ENCODE assay signal across 8 cellular contexts in genomic region chr12:106357549-106358409, GRCh38. TPM values are rescaled to one million over a fixed set of nuclear protein-coding genes. Genes with fewer than 3 reads are reported as not detected.
DNase-seq lines count a peak whose midpoint lies in the region; ATAC-seq and TF ChIP-seq lines count a peak whose summit lies in the region.

POLR3B (plus strand) TSS chr12:106357748; CDS start chr12:106357880, 132 bp downstream.

- in situ Hi-C loops in IMR-90 (cut with MboI; ENCODE audit: low sequenced_read_pairs) = loop anchor here (25.0 kb wide), 1 partner anchor 945 kb away; no protein-coding TSS in a partner anchor

- no peaks in the 10 kb centered on the region for H4K20me1 ChIP-seq in IMR-90 (ENCODE audit: insufficient read depth, low read length)
- no peaks in the 10 kb centered on the region for H4K20me1 ChIP-seq in OCI-LY7 (ENCODE audit: insufficient read depth, low read length)

- POLR2A ChIA-PET in IMR-90 (lab: Charles Lee; ENCODE audit: unreplicated experiment) (interaction anchor here (0.6 to 1.4 kb wide), 4 partner anchors 11 to 185 kb away, joined by 3 read pairs; no protein-coding TSS in a partner anchor), OCI-LY7 (lab: Charles Lee) (interaction anchor here (0.6 to 2.1 kb wide), 25 partner anchors 10 to 796 kb away, joined by 3 to 11 read pairs (median 3); partner anchors contain the start of gene TMEM263)

- H4K91ac ChIP-seq in IMR-90 (ENCODE audit: insufficient read depth, low read depth, low read length) = peak within 1 kb of the TSS; percentile 92

- H2BK15ac ChIP-seq in IMR-90 (ENCODE audit: low read depth, low read length) = peak within 1 kb of the TSS; percentile 83; the same call in 2 of the 3 replicates

- peak within 1 kb of the TSS; percentile 85 for H3K9ac ChIP-seq in IMR-90 (ENCODE audit: low read depth, low read length)

- WGBS in IMR-90 (ENCODE audit: extremely low coverage in 2 of 2, insufficient read length in 1 of 2), 2 experiments = 1% methylated on average over 39 of the region's 63 CpGs; no CpG with 5 or more reads in 1 of the 2 experiments

- H3K4me1 ChIP-seq in IMR-90 (ENCODE audit: control insufficient read depth, insufficient read depth, low read length) (peaks cover 3% of the 10 kb centered on the region; the same call in 1 of the 2 replicates), OCI-LY7 (ENCODE audit: insufficient read depth, low read length, poor library complexity, severe bottlenecking) (peaks cover 12% of the 10 kb centered on the region)

- peak within 1 kb of the TSS; percentile 87 for H3K23ac ChIP-seq in IMR-90 (ENCODE audit: low read depth, low read length)

- H3K9me2 ChIP-seq in OCI-LY7 (ENCODE audit: insufficient read depth, low read length) = no peaks in the 10 kb centered on the region

- H3K36me3 ChIP-seq in IMR-90 (ENCODE audit: control insufficient read depth, insufficient read depth, low read length) = no peaks in the 10 kb centered on the region
- H3K36me3 ChIP-seq in OCI-LY7 (ENCODE audit: insufficient read depth, low read length) = peaks cover 9% of the 10 kb centered on the region; the same call in 1 of the 2 replicates

- BruUV-seq in IMR-90 (replicated peaks; lab: Mats Ljungman, UMichigan) = no TSS peak
- no TSS peak for BruUV-seq in OCI-LY7 (replicated peaks; lab: Mats Ljungman, UMichigan)

- H3K4ac ChIP-seq in IMR-90 (ENCODE audit: low read depth, low read length) = peak within 1 kb of the TSS; percentile 95

- peak within 1 kb of the TSS; percentile 66 to 98 for H4K8ac ChIP-seq in IMR-90 (ENCODE audit: low read depth in 2 of 2, low read length in 2 of 2)

- TF ChIP-seq CTCF in IMR-90 (conservative IDR thresholded peaks at IDR 0.05; ENCODE audit: low read depth, low read length) = peak; percentile 94
- TF ChIP-seq CTCF in OCI-LY7 (conservative IDR thresholded peaks at IDR 0.05; ENCODE audit: low read length) = peak; percentile 89

- H3K9me3 ChIP-seq in IMR-90 (ENCODE audit: control insufficient read depth, insufficient read depth, low read length) = no peaks in the 10 kb centered on the region
- H3K9me3 ChIP-seq in OCI-LY7 (ENCODE audit: low read length) = no peaks in the 10 kb centered on the region

- ATAC-seq in GM21528 (IDR thresholded peaks at IDR 0.05; ENCODE audit: low FRiP score, unreplicated experiment) (peak; percentile 93), IMR-90 (ENCODE audit: low read depth) (peak; percentile 90)

- peak within 1 kb of the TSS; percentile 93 for H3K14ac ChIP-seq in IMR-90 (replicated peaks; ENCODE audit: low read depth, low read length)

- H3K4me2 ChIP-seq in IMR-90 (ENCODE audit: low read depth, low read length) (peak within 1 kb of the TSS; percentile 87), OCI-LY7 (ENCODE audit: low read length) (peak within 1 kb of the TSS; percentile 69)

- peak within 1 kb of the TSS; percentile 85 for H3K18ac ChIP-seq in IMR-90 (ENCODE audit: low read depth, low read length)

- CTCF ChIA-PET in IMR-90 (lab: Yijun Ruan, JAX) = interaction anchor here (0.6 to 2.4 kb wide), 14 partner anchors 10 to 562 kb away, joined by 3 to 12 read pairs (median 3); no protein-coding TSS in a partner anchor
- CTCF ChIA-PET in OCI-LY7 (lab: Charles Lee; ENCODE audit: unreplicated experiment) = interaction anchor here (0.5 to 1.1 kb wide), 5 partner anchors 56 to 598 kb away, joined by 3 to 5 read pairs (median 3); partner anchors contain the start of gene TMEM263

- peak within 1 kb of the TSS; percentile 83 for H2BK120ac ChIP-seq in IMR-90 (ENCODE audit: low read depth, low read length)

- peak; percentile 73 for TF ChIP-seq RAD21 in IMR-90 (IDR thresholded peaks at IDR 0.05; ENCODE audit: low read length)

- H3K79me2 ChIP-seq in OCI-LY7 (ENCODE audit: insufficient read depth, low read depth, low read length) = peaks cover 30% of the 10 kb centered on the region

- intact Hi-C loops in IMR-90 (cut with micrococcal nuclease) = loop anchor here (1.0 to 10.0 kb wide), 7 partner anchors 109 to 933 kb away; partner anchors contain the start of genes CKAP4 and RIC8B
- intact Hi-C loops in OCI-LY7 (cut with micrococcal nuclease; ENCODE audit: unreplicated experiment) = loop anchor here (2.0 to 10.0 kb wide), 5 partner anchors 55 to 597 kb away; partner anchors contain the start of genes CKAP4, TCP11L2 and TMEM263

- DNase-seq in DMS153 (lab: John Stamatoyannopoulos, UW) (peak; percentile 88), IMR-90 (peak; percentile 96), OCI-LY7 (ENCODE audit: low spot score) (peak; percentile 97), activated T-cell treated with anti-CD3 and anti-CD28 coated beads for 48 hours (ENCODE audit: low read depth) (peak; percentile 92), epithelial cell of prostate (ENCODE audit: low read depth, low spot score) (peak; percentile 83), mucosa of gallbladder (ENCODE audit: low spot score) (peak; percentile 96)
- DNase-seq in stimulated activated CD8-positive, alpha-beta memory T cell treated with anti-CD3 and anti-CD28 coated beads, Interleukin-4, amount 100 ng/mL, for 4 hours (ENCODE audit: low read depth in 2 of 2, low spot score in 1 of 2) = peak; percentile 90 to 91

- H3K27ac ChIP-seq in IMR-90 (ENCODE audit: insufficient read depth, low read length) (peak within 1 kb of the TSS; percentile 91), OCI-LY7 (ENCODE audit: low read depth, low read length, poor library complexity, severe bottlenecking) (peak within 1 kb of the TSS; percentile 62), epithelial cell of prostate (peak within 1 kb of the TSS; percentile 78)

- peaks cover 21 to 37% of the 10 kb centered on the region in 2 experiments for H3K79me1 ChIP-seq in IMR-90 (ENCODE audit: low read depth in 1 of 2, low read length in 2 of 2)

- H3K9me1 ChIP-seq in IMR-90 (ENCODE audit: insufficient read depth, low read length) = peaks cover 4% of the 10 kb centered on the region; the same call in 1 of the 2 replicates

- peak; percentile 59 for TF ChIP-seq POLR2A in IMR-90 (IDR thresholded peaks at IDR 0.05; ENCODE audit: low read depth, low read length)

- H2AFZ ChIP-seq in IMR-90 (replicated peaks; ENCODE audit: low read length, poor library complexity) = peak within 1 kb of the TSS; percentile 100
- peak within 1 kb of the TSS; percentile 70; the same call in 1 of the 2 replicates for H2AFZ ChIP-seq in OCI-LY7 (ENCODE audit: low read length)

- peak within 1 kb of the TSS; percentile 84 for H3K56ac ChIP-seq in IMR-90 (ENCODE audit: extremely low read depth, insufficient read depth, low read length)

- dilution Hi-C loops in IMR-90 (cut with HindIII; ENCODE audit: low sequenced_read_pairs, unreplicated experiment) = no loop called here

- H2BK20ac ChIP-seq in IMR-90 (ENCODE audit: low read depth, low read length) = peak within 1 kb of the TSS; percentile 40; the same call in 1 of the 2 replicates

- H2AK9ac ChIP-seq in IMR-90 (replicated peaks; ENCODE audit: low read depth, low read length, poor library complexity) = peak within 1 kb of the TSS; percentile 99

- H2BK5ac ChIP-seq in IMR-90 (ENCODE audit: low read depth, low read length, poor library complexity, severe bottlenecking) = peak within 1 kb of the TSS; percentile 97

- peak within 1 kb of the TSS; percentile 71 for H3K4me3 ChIP-seq in IMR-90 (ENCODE audit: insufficient read depth, low read depth, low read length)
- peak within 1 kb of the TSS; percentile 80 for H3K4me3 ChIP-seq in OCI-LY7 (ENCODE audit: low read depth, low read length, poor library complexity, severe bottlenecking)

- H3K27me3 ChIP-seq in IMR-90 (ENCODE audit: control insufficient read depth, insufficient read depth, low read length) = no peaks in the 10 kb centered on the region

- H4K5ac ChIP-seq in IMR-90 (ENCODE audit: low read depth, low read length) = peak within 1 kb of the TSS; percentile 92

- peak within 1 kb of the TSS; percentile 66 for H2AK5ac ChIP-seq in IMR-90 (ENCODE audit: low read depth, low read length)

TF ChIP-seq in IMR-90, 13 proteins besides CTCF, POLR2A, EP300 and RAD21 (continues in another document):
- TF ChIP-seq RCOR1 (IDR thresholded peaks at IDR 0.05; ENCODE audit: insufficient replicate concordance, low read length) (no peak), SMC3 (IDR thresholded peaks at IDR 0.05; ENCODE audit: low read depth, low read length) (peak; percentile 78), RFX5 (IDR thresholded peaks at IDR 0.05; ENCODE audit: low read depth, low read length) (0 out of 2 replicates have a peak, but pooled peaks have one; percentile 6), NFE2L2 (IDR thresholded peaks at IDR 0.05; ENCODE audit: low read depth, low read length) (no peak), FOS (IDR thresholded peaks at IDR 0.05; ENCODE audit: low read depth, low read length) (0 out of 2 replicates have a peak, but pooled peaks have one; percentile 3), BHLHE40 (IDR thresholded peaks at IDR 0.05; ENCODE audit: low read depth, low read length) (no peak; the same call in 1 of the 2 replicates), MAFK (IDR thresholded peaks at IDR 0.05; ENCODE audit: low read depth, low read length) (no peak), CHD1 (IDR thresholded peaks at IDR 0.05; ENCODE audit: low read depth, low read length) (no peak), USF2 (IDR thresholded peaks at IDR 0.05; ENCODE audit: low read depth, low read length) (no peak), MAZ (IDR thresholded peaks at IDR 0.05; ENCODE audit: borderline replicate concordance, low read depth, low read length) (peak; percentile 76; the same call in 1 of the 2 replicates)
- TF ChIP-seq, protein P1, sequence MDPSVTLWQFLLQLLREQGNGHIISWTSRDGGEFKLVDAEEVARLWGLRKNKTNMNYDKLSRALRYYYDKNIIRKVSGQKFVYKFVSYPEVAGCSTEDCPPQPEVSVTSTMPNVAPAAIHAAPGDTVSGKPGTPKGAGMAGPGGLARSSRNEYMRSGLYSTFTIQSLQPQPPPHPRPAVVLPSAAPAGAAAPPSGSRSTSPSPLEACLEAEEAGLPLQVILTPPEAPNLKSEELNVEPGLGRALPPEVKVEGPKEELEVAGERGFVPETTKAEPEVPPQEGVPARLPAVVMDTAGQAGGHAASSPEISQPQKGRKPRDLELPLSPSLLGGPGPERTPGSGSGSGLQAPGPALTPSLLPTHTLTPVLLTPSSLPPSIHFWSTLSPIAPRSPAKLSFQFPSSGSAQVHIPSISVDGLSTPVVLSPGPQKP (IDR thresholded peaks at IDR 0.05; ENCODE audit: borderline replicate concordance, low read depth, low read length) = no peak

RNA-seq across cellular contexts. Expression of gene POLR3B, which starts in this region (rescaled TPM):
- total RNA-seq in IMR-90 (2012; rRNA removed) = 15.4 and 20.0 TPM in 2 replicates
- polyA plus RNA-seq in IMR-90 (2012; rRNA removed) = 6.4 and 6.9 TPM in 2 replicates
- 2.2 and 2.8 TPM in 2 replicates for polyA plus RNA-seq in IMR-90 (2012; cell fraction: cytosol; rRNA removed)
- polyA plus RNA-seq in IMR-90 (2012; cell fraction: nucleus; rRNA removed; ENCODE audit: low replicate concordance) = 1.5 and 5.6 TPM in 2 replicates
- 14.7 and 18.1 TPM in 2 replicates for total RNA-seq in OCI-LY7 (2014; rRNA removed; shearing (Covaris generic))
- total RNA-seq in OCI-LY7 (2022) = 14.3 and 17.6 TPM in 2 replicates
- total RNA-seq in mucosa of gallbladder = 8.9 TPM

Comparison
In these comparisons a context has a peak if more than half of its experiments do, and no peak if none do; other contexts are left out.
1. Peak in every context shown above with its lines: DNase-seq, ATAC-seq, H3K4me3 ChIP-seq and H3K27ac ChIP-seq.